1 cellular context compared by ENCODE assay signal in the genomic region with DNA sequence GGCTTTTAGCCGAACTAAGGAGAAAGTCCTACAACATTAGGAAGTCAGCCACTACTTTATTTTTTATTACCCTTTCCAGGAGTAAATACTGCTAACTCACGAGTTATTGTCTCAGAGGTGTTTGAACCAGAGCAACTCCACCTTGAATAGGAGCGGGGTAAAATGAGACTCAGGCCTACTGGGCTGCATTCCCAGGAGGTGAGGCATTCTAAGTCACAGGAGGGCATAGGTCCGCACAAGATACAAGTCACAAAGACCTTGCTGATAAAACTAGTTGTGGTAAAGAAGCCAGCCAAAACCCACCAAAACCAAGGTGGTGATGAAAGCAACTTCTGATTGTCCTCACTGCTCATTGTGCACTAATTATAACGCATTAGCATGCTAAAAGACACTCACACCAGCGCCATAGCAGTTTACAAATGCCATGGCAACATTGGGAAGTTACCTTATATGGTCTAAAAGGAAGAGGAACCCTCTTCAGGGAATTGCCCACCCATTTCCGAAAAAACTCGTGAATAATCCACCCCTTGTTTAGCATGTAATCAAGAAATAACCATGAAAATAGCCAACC.
TF ChIP-seq lines count a peak whose summit lies in the region.

No MANE protein-coding gene starts in this region.

TF ChIP-seq in H1, 55 proteins besides CTCF, POLR2A, EP300 and RAD21 (continued from another document):
- TF ChIP-seq, protein P1, sequence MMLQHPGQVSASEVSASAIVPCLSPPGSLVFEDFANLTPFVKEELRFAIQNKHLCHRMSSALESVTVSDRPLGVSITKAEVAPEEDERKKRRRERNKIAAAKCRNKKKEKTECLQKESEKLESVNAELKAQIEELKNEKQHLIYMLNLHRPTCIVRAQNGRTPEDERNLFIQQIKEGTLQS (IDR thresholded peaks at IDR 0.05; ENCODE audit: insufficient read depth, low read depth, low read length): no peak
- TF ChIP-seq NANOG (IDR thresholded peaks at IDR 0.05; ENCODE audit: insufficient read depth, low read depth, low read length, poor library complexity, severe bottlenecking): peak; percentile 27
- no peak for TF ChIP-seq SP2 (IDR thresholded peaks at IDR 0.05; ENCODE audit: low read length)
- TF ChIP-seq RBBP5 (IDR thresholded peaks at IDR 0.05; ENCODE audit: borderline replicate concordance, low read depth, low read length): no peak
- no peak for TF ChIP-seq CEBPB (IDR thresholded peaks at IDR 0.05; ENCODE audit: low read depth, low read length)
- TF ChIP-seq TEAD4 (IDR thresholded peaks at IDR 0.05; ENCODE audit: low read depth, low read length): no peak
- TF ChIP-seq CBX8 (IDR thresholded peaks at IDR 0.05; ENCODE audit: borderline replicate concordance, low read depth, low read length): no peak
- TF ChIP-seq JUND (IDR thresholded peaks at IDR 0.05; ENCODE audit: low read length): 0 out of 2 replicates have a peak, but pooled peaks have one; percentile 46
- no peak for TF ChIP-seq RXRA (IDR thresholded peaks at IDR 0.05; ENCODE audit: insufficient read depth, low read depth, low read length)
- no peak for TF ChIP-seq TAF1 (IDR thresholded peaks at IDR 0.05; ENCODE audit: low read depth, low read length)
